Comparison of ENCODE assay signal across 10 cellular contexts in genomic region chr21:45291613-45292398, GRCh38. TPM values are rescaled to one million over a fixed set of nuclear protein-coding genes. Genes with fewer than 3 reads are reported as not detected.
A peak's percentile ranks its signal among the peaks of the same experiment; 100 is the strongest.
DNase-seq lines count a peak whose midpoint lies in the region; ATAC-seq and TF ChIP-seq lines count a peak whose summit lies in the region.
"Had no signal": no experiment of that assay in that cellular context is flagged by ENCODE, and none has a peak within 500 bp of the region (broad histone marks: within the 10 kb centered on the region; RNA-seq: fewer than 3 reads in every experiment).

No MANE protein-coding gene starts in this region.

- peaks cover 0 to 3% (median 0%) of the 10 kb centered on the region in 7 donors for H3K9me3 Mint-ChIP-seq in CD14-positive monocyte
- H3K9me3 Mint-ChIP-seq: activated naive CD4-positive, alpha-beta T cell treated with anti-CD3 and anti-CD28 coated beads, Interleukin-2, amount 50 U/mL, for 24 hours; CD8-positive, alpha-beta T cell had no signal

- no peak for TF ChIP-seq EP300 in gastroesophageal sphincter (IDR thresholded peaks at IDR 0.05)

- DNase-seq in CD14-positive monocyte (ENCODE audit: low spot score) (no peak), Panc1 (ENCODE audit: low read depth, low spot score) (no peak), NCI-H524 (lab: John Stamatoyannopoulos, UW) (no peak), DMS53 treated with DMSO at 0.1 percent for 48 hours (lab: John Stamatoyannopoulos, UW; ENCODE audit: unreplicated experiment) (no peak), superior temporal gyrus (ENCODE audit: extremely low spot score) (no peak)
- DNase-seq in activated CD4-positive, CD25-positive, alpha-beta regulatory T cell (lab: John Stamatoyannopoulos, UW): no peak

- no peak for TF ChIP-seq POLR2A in gastroesophageal sphincter (IDR thresholded peaks at IDR 0.05)

- H3K9me3 ChIP-seq in Panc1 (ENCODE audit: control insufficient read depth, insufficient read depth, low read depth, low read length): no peaks in the 10 kb centered on the region; the same call in 1 of the 2 replicates
- H3K9me3 ChIP-seq in gastroesophageal sphincter: no peaks in the 10 kb centered on the region

- peak overlapping the region in 5 of 7 donors; percentile 54 to 87 (median 73) for H3K27ac Mint-ChIP-seq in CD14-positive monocyte
- H3K27ac Mint-ChIP-seq: activated naive CD4-positive, alpha-beta T cell treated with anti-CD3 and anti-CD28 coated beads, Interleukin-2, amount 50 U/mL, for 24 hours had no signal

- H3K36me3 Mint-ChIP-seq in CD14-positive monocyte: peaks cover 0 to 3% of the 10 kb centered on the region in 2 donors
- H3K36me3 Mint-ChIP-seq: CD8-positive, alpha-beta T cell had no signal

- in situ Hi-C loops in Panc1 (cut with HindIII; ENCODE audit: low pct_unique_long_range_greater_than_20kb, low sequenced_read_pairs): no loop called here

- H3K27me3 ChIP-seq in Panc1 (ENCODE audit: control insufficient read depth, insufficient read depth, low read length) (no peaks in the 10 kb centered on the region), gastroesophageal sphincter (no peaks in the 10 kb centered on the region), rectal smooth muscle tissue (ENCODE audit: control insufficient read depth, insufficient read depth, low read length) (no peaks in the 10 kb centered on the region)

- H3K4me3 ChIP-seq in Panc1 (ENCODE audit: low read depth in 2 of 2, low read length in 2 of 2) (no peak overlapping the region), gastroesophageal sphincter (no peak overlapping the region), rectal smooth muscle tissue (ENCODE audit: low read length) (no peak overlapping the region)

- no TSS peak for BruUV-seq in Panc1 (replicated peaks; lab: Mats Ljungman, UMichigan)

- H3K27ac ChIP-seq in Panc1 (ENCODE audit: low read length) (peak overlapping the region; percentile 95), gastroesophageal sphincter (peak overlapping the region in 3 of 4 donors; percentile 88 to 92 (median 90)), rectal smooth muscle tissue (ENCODE audit: low read depth, low read length) (peak overlapping the region; percentile 31)

- H3K9ac ChIP-seq in rectal smooth muscle tissue (ENCODE audit: low read length): no peak overlapping the region

- CTCF ChIA-PET in Panc1 (lab: Charles Lee): interaction anchor here (0.5 to 1.3 kb wide), 5 partner anchors 17 to 342 kb away, joined by 3 to 5 read pairs (median 3); no protein-coding TSS in a partner anchor

- intact Hi-C loops in CD14-positive monocyte (cut with micrococcal nuclease) (loop anchor here (2.0 to 10.0 kb wide), 4 partner anchors 147 to 527 kb away; partner anchors contain the start of gene SLC19A1 (in 1 of the 2)), Panc1 (cut with micrococcal nuclease; ENCODE audit: unreplicated experiment) (loop anchor here (5.0 kb wide), 1 partner anchor 120 kb away; no protein-coding TSS in a partner anchor)

- H3K4me1 Mint-ChIP-seq in CD14-positive monocyte: peaks cover 33% of the 10 kb centered on the region

- H3K4me3 Mint-ChIP-seq in CD14-positive monocyte: no peak overlapping the region
- H3K4me3 Mint-ChIP-seq: activated naive CD4-positive, alpha-beta T cell treated with anti-CD3 and anti-CD28 coated beads, Interleukin-2, amount 50 U/mL, for 24 hours had no signal

- peaks cover 3 to 13% (median 7%) of the 10 kb centered on the region in 3 donors for H3K27me3 Mint-ChIP-seq in CD14-positive monocyte (ENCODE audit: low read depth in 3 of 3)
- H3K27me3 Mint-ChIP-seq: activated naive CD4-positive, alpha-beta T cell treated with anti-CD3 and anti-CD28 coated beads, Interleukin-2, amount 50 U/mL, for 24 hours had no signal

- no peak for ATAC-seq in Panc1
- ATAC-seq in gastroesophageal sphincter: no peak

- POLR2A ChIA-PET in Panc1 (lab: Charles Lee): no interaction called here

- no peak for TF ChIP-seq CTCF in CD14-positive monocyte (IDR thresholded peaks at IDR 0.05)
- TF ChIP-seq CTCF in Panc1 (IDR thresholded peaks at IDR 0.05): no peak
- TF ChIP-seq CTCF in gastroesophageal sphincter (IDR thresholded peaks at IDR 0.05): no peak

- WGBS in gastroesophageal sphincter (ENCODE audit: low coverage in 1 of 2), 2 donors: no CpG with 5 or more reads among the region's 34 CpGs

- H3K4me1 ChIP-seq in Panc1 (ENCODE audit: control insufficient read depth, insufficient read depth, low read length) (peaks cover 58% of the 10 kb centered on the region), gastroesophageal sphincter (peaks cover 0 to 75% (median 40%) of the 10 kb centered on the region in 3 donors), rectal smooth muscle tissue (ENCODE audit: control insufficient read depth, insufficient read depth, low read length) (peaks cover 46% of the 10 kb centered on the region)

- H3K36me3 ChIP-seq in Panc1 (ENCODE audit: control insufficient read depth, insufficient read depth, low read length) (no peaks in the 10 kb centered on the region; the same call in 1 of the 2 replicates), gastroesophageal sphincter (no peaks in the 10 kb centered on the region), rectal smooth muscle tissue (ENCODE audit: control insufficient read depth, insufficient read depth, low read length) (no peaks in the 10 kb centered on the region)

RNA-seq across cellular contexts. Expression of gene POFUT2, which starts 4.1 kb away (rescaled TPM):
- polyA plus RNA-seq in CD14-positive monocyte: 1 to 10 TPM; 1.8 to 2.8 TPM
- total RNA-seq in Panc1 (2021; ENCODE audit: unreplicated experiment): 59.6 TPM
- polyA plus RNA-seq in Panc1 (2012; ENCODE audit: insufficient read length): 68.4 TPM
- 10 to 100 TPM; 17.6 to 31.1 (median 24.2) TPM for total RNA-seq in gastroesophageal sphincter

Comparison
In these comparisons a context has a peak if more than half of its experiments do, and no peak if none do; other contexts are left out.
1. H3K27ac ChIP-seq: peak in every context shown above with its lines; median percentile 95 in Panc1; 90 in gastroesophageal sphincter; 31 in rectal smooth muscle tissue.